Comparison of ENCODE assay signal across 7 cellular contexts in genomic region chr4:28767-29542, GRCh38. TPM values are rescaled to one million over a fixed set of nuclear protein-coding genes. Genes with fewer than 3 reads are reported as not detected.
DNase-seq lines count a peak whose midpoint lies in the region; ATAC-seq and TF ChIP-seq lines count a peak whose summit lies in the region.
"Not testable (repeated sequence)": the region's sequence is repeated elsewhere in the genome, so short reads cannot be mapped to it uniquely, and the experiment has no call there.

No MANE protein-coding gene starts in this region.

- H3K4me3 Mint-ChIP-seq in naive B cell: peak overlapping the region in 5 of 8 donors; percentile 24 to 83 (median 55)

- not testable (repeated sequence) for H3K27me3 Mint-ChIP-seq in naive B cell

- H4K20me1 ChIP-seq in Loucy (ENCODE audit: insufficient read depth, low read length, poor library complexity, severe bottlenecking): not testable (repeated sequence)

- not testable (repeated sequence) for H2AFZ ChIP-seq in Loucy (ENCODE audit: low read length)

- H3K4me3 ChIP-seq in Loucy (ENCODE audit: low read length, poor library complexity, severe bottlenecking): peak overlapping the region; percentile 52

- peak; percentile 63 for ATAC-seq in GM19395 (IDR thresholded peaks at IDR 0.05; ENCODE audit: unreplicated experiment)
- ATAC-seq in Right ventricle myocardium inferior: not testable (repeated sequence)
- peak; percentile 32 to 64 for ATAC-seq in naive B cell (ENCODE audit: low read depth in 2 of 2)

- H3K4me1 ChIP-seq in Loucy (ENCODE audit: insufficient read depth, low read length, poor library complexity, severe bottlenecking): peaks cover 20% of the 10 kb centered on the region

- H3K36me3 ChIP-seq in Loucy (ENCODE audit: insufficient read depth, low read length): not testable (repeated sequence)

- intact Hi-C loops in Right ventricle myocardium inferior (cut with DNase I): not testable (repeated sequence)

- not testable (repeated sequence) for TF ChIP-seq CTCF in Loucy (conservative IDR thresholded peaks at IDR 0.05; ENCODE audit: low read length)

- not testable (repeated sequence) for H3K27me3 ChIP-seq in Loucy (ENCODE audit: insufficient read depth, low read length, poor library complexity, severe bottlenecking)

- peak overlapping the region; percentile 66 for H3K9ac ChIP-seq in Loucy (ENCODE audit: low read depth, low read length, poor library complexity, severe bottlenecking)

- H3K27ac Mint-ChIP-seq in naive B cell: peak overlapping the region in 2 of 6 donors; percentile 10 to 43

- DNase-seq in activated CD4-positive, alpha-beta T cell treated with anti-CD3 and anti-CD28 coated beads, Interleukin-2, amount 50 U/mL, for 4 hours: peak; percentile 5
- peak; percentile 8 for DNase-seq in activated naive CD4-positive, alpha-beta T cell treated with Interleukin-2 at 50 U/mL for 16 hours
- DNase-seq in Right ventricle myocardium inferior (ENCODE audit: missing footprints) (peak; percentile 67), naive B cell (peak; percentile 55)
- DNase-seq in stimulated activated CD4-positive, alpha-beta T cell treated with anti-CD3 and anti-CD28 coated beads, Interleukin-4, amount 100 ng/mL, for 1 hour: peak; percentile 11

- peak overlapping the region; percentile 74 for H3K4me2 ChIP-seq in Loucy (ENCODE audit: low read depth, low read length, poor library complexity, severe bottlenecking)

- not testable (repeated sequence) for H3K79me2 ChIP-seq in Loucy (ENCODE audit: insufficient read depth, low read length)

- not testable (repeated sequence) for H3K9me3 ChIP-seq in Loucy (ENCODE audit: insufficient read depth, low read depth, low read length)

- not testable (repeated sequence) for H3K9me2 ChIP-seq in Loucy (replicated peaks; ENCODE audit: low read depth, low read length)

- not testable (repeated sequence) for H3K36me3 Mint-ChIP-seq in naive B cell

- H3F3A ChIP-seq in Loucy (ENCODE audit: low read depth): not testable (repeated sequence)

- H3K4me1 Mint-ChIP-seq in naive B cell: not testable (repeated sequence)

- H3K9me3 Mint-ChIP-seq in naive B cell: not testable (repeated sequence)

RNA-seq across cellular contexts. Expression of gene ZNF595, which starts 24.2 kb away (rescaled TPM):
- 6.5 TPM for total RNA-seq in Right ventricle myocardium inferior
- polyA plus RNA-seq in naive B cell (ENCODE audit: low read depth in 6 of 6): 100 to 1,000 TPM in 2 of 6 donors, 10 to 100 TPM in 4; 15.4 to 147 (median 48.5) TPM

Comparison
In these comparisons a context has a peak if more than half of its experiments do, and no peak if none do; other contexts are left out.
1. DNase-seq: peak in every context shown above with its lines; median percentile 67 in Right ventricle myocardium inferior; 55 in naive B cell; 11 in stimulated activated CD4-positive, alpha-beta T cell treated with anti-CD3 and anti-CD28 coated beads, Interleukin-4, amount 100 ng/mL, for 1 hour; 8 in activated naive CD4-positive, alpha-beta T cell treated with Interleukin-2 at 50 U/mL for 16 hours; 5 in activated CD4-positive, alpha-beta T cell treated with anti-CD3 and anti-CD28 coated beads, Interleukin-2, amount 50 U/mL, for 4 hours.